ENCODE assay signal across 1 cellular context in genomic region chr19:3366104-3366760, GRCh38.
TF ChIP-seq lines count a peak whose summit lies in the region.

NFIC (plus strand) TSS chr19:3366583; CDS start chr19:3366637, 54 bp downstream.

TF ChIP-seq in K562, 482 proteins besides CTCF, POLR2A, EP300 and RAD21 (continued from another document and continues in another):
- 0 out of 2 replicates have a peak, but pooled peaks have one; percentile 31 for TF ChIP-seq ZNF766 (CRISPR knock-in tag; conservative IDR thresholded peaks at IDR 0.05)
- TF ChIP-seq FOXO4 (CRISPR knock-in tag; IDR thresholded peaks at IDR 0.05): no peak
- TF ChIP-seq PATZ1 (CRISPR knock-in tag; IDR thresholded peaks at IDR 0.05; ENCODE audit: borderline replicate concordance): peak; percentile 48; the same call in 1 of the 2 replicates
- peak; percentile 86 for TF ChIP-seq CEBPB (tag; IDR thresholded peaks at IDR 0.05)
- peak; percentile 19 for TF ChIP-seq RBBP5 (IDR thresholded peaks at IDR 0.05; ENCODE audit: borderline replicate concordance, insufficient read depth, low read length, poor library complexity, severe bottlenecking)
- peak; percentile 39 for TF ChIP-seq HNRNPLL (IDR thresholded peaks at IDR 0.05; ENCODE audit: low read depth, low read length, poor library complexity, severe bottlenecking)
- TF ChIP-seq ZBTB17 (CRISPR knock-in tag; IDR thresholded peaks at IDR 0.05): no peak
- no peak for TF ChIP-seq POLR2H (tag; IDR thresholded peaks at IDR 0.05; ENCODE audit: low read depth)
- no peak for TF ChIP-seq ZBTB43 (CRISPR knock-in tag; IDR thresholded peaks at IDR 0.05)
- TF ChIP-seq NBN (IDR thresholded peaks at IDR 0.05; ENCODE audit: low read depth): peak; percentile 41
- TF ChIP-seq POU5F1 (IDR thresholded peaks at IDR 0.05; ENCODE audit: borderline replicate concordance, low read depth, low read length, partially characterized antibody): no peak
- TF ChIP-seq TEAD2 (tag; IDR thresholded peaks at IDR 0.05): no peak
- TF ChIP-seq MAFK (IDR thresholded peaks at IDR 0.05; ENCODE audit: low read length): no peak
- TF ChIP-seq OTX1 (CRISPR knock-in tag; IDR thresholded peaks at IDR 0.05): peak; percentile 94
- TF ChIP-seq CBX3 (IDR thresholded peaks at IDR 0.05; ENCODE audit: borderline replicate concordance in 1 of 2, low read length in 2 of 2): no peak
- peak; percentile 44 for TF ChIP-seq MGA (IDR thresholded peaks at IDR 0.05)
- TF ChIP-seq NEUROD1 (IDR thresholded peaks at IDR 0.05; ENCODE audit: borderline replicate concordance, low read depth, low read length, partially characterized antibody): peak; percentile 29
- TF ChIP-seq ELF4 (CRISPR knock-in tag; IDR thresholded peaks at IDR 0.05): 0 out of 2 replicates have a peak, but pooled peaks have one; percentile 74
- no peak for TF ChIP-seq SIN3B (IDR thresholded peaks at IDR 0.05; ENCODE audit: low read depth)
- TF ChIP-seq SREBF1 (IDR thresholded peaks at IDR 0.05; ENCODE audit: borderline replicate concordance, low read depth, low read length): no peak
- TF ChIP-seq DPF2 (IDR thresholded peaks at IDR 0.05): peak; percentile 57
- peak; percentile 64; the same call in 1 of the 2 replicates for TF ChIP-seq EGR1 (conservative IDR thresholded peaks at IDR 0.05)
- no peak for TF ChIP-seq BHLHE40 (IDR thresholded peaks at IDR 0.05; ENCODE audit: low read length)
- TF ChIP-seq THRB (CRISPR knock-in tag; conservative IDR thresholded peaks at IDR 0.05): peak; percentile 96
- TF ChIP-seq SP1 (CRISPR knock-in tag; IDR thresholded peaks at IDR 0.05): 0 out of 2 replicates have a peak, but pooled peaks have one; percentile 7
- TF ChIP-seq NRF1 (conservative IDR thresholded peaks at IDR 0.05 in 1 of 2, IDR thresholded peaks at IDR 0.05 in 1 of 2): no peak
- TF ChIP-seq ZKSCAN8 (CRISPR knock-in tag; IDR thresholded peaks at IDR 0.05): no peak
- peak; percentile 28 for TF ChIP-seq BRD9 (IDR thresholded peaks at IDR 0.05; ENCODE audit: low read depth, partially characterized antibody)
- TF ChIP-seq SREBF2 (CRISPR knock-in tag; IDR thresholded peaks at IDR 0.05): no peak
- peak; percentile 67 for TF ChIP-seq SMARCE1 (IDR thresholded peaks at IDR 0.05)
- TF ChIP-seq TRIM25 (IDR thresholded peaks at IDR 0.05; ENCODE audit: borderline replicate concordance): no peak
- TF ChIP-seq PTTG1 (tag; IDR thresholded peaks at IDR 0.05; ENCODE audit: low read depth): no peak
- 0 out of 2 replicates have a peak, but pooled peaks have one; percentile 63 for TF ChIP-seq DNMT1 (IDR thresholded peaks at IDR 0.05)
- TF ChIP-seq CXXC5 (CRISPR knock-in tag; IDR thresholded peaks at IDR 0.05): peak; percentile 49
- peak; percentile 61; the same call in 1 of the 2 replicates for TF ChIP-seq ZNF395 (CRISPR knock-in tag; IDR thresholded peaks at IDR 0.05)
- TF ChIP-seq TEAD4 (IDR thresholded peaks at IDR 0.05; ENCODE audit: low read length): no peak
- no peak for TF ChIP-seq TEAD4 (CRISPR knock-in tag; IDR thresholded peaks at IDR 0.05; ENCODE audit: borderline replicate concordance)
- no peak for TF ChIP-seq ZNF124 (CRISPR knock-in tag; IDR thresholded peaks at IDR 0.05)
- TF ChIP-seq NCOA6 (IDR thresholded peaks at IDR 0.05): 0 out of 2 replicates have a peak, but pooled peaks have one; percentile 34
- TF ChIP-seq ZNF324 (CRISPR knock-in tag; IDR thresholded peaks at IDR 0.05): no peak
- TF ChIP-seq KDM5B (IDR thresholded peaks at IDR 0.05; ENCODE audit: insufficient replicate concordance, low read depth, low read length): peak; percentile 6
- no peak for TF ChIP-seq ZNF644 (tag; IDR thresholded peaks at IDR 0.05; ENCODE audit: low read depth)
- TF ChIP-seq E2F3 (CRISPR knock-in tag; IDR thresholded peaks at IDR 0.05): peak; percentile 76; the same call in 1 of the 2 replicates
- no peak for TF ChIP-seq CGGBP1 (CRISPR knock-in tag; IDR thresholded peaks at IDR 0.05)
